ENCODE assay signal across 11 cellular contexts in the genomic region with DNA sequence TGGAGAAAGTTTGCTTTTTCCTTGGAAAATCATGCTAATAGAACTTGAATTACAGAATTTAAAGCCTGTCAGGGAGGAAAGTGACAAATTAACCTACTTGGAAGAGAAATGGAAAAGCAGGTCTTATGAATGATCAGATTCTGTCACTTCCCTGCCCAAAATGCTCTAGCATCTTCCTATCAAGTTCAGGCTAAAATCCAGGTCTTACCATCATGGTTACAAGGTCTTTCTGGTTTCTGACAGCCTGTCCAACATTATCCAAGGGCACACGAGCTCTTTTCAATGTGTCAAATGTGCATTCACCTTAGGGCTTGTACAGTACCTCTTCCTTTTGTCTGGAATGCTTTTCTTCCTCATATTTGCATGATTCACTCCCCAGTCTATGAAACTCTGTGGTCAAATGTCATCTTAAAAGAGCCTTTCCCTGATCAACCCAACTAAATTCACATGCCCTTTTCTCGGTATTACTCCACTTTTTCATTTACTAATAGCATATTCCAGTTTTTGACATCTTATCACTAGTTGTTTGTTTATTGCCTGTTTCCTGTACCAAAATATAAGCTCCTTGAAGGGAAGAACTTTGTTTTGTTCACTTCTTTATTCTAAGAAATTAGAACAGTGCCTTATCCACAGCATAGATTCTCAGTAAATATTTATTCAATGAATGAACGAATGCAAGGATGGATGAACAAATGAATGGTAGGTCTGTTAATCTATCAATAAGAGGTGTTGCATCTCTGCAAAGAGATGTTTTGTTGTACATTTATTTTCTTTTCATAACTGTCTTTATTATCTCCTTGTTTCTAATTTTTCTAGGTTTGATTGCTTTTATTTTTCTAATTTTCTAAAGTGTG.
DNase-seq lines count a peak whose midpoint lies in the region; ATAC-seq, FAIRE-seq and TF ChIP-seq lines count a peak whose summit lies in the region.
"Had no signal": no experiment of that assay in that cellular context is flagged by ENCODE, and none has a peak within 500 bp of the region (broad histone marks: within the 10 kb centered on the region; RNA-seq: fewer than 3 reads in every experiment).

No MANE protein-coding gene starts in this region.

- H2AFZ ChIP-seq in GM23248: peak overlapping the region; percentile 37
- no peak overlapping the region for H2AFZ ChIP-seq in keratinocyte (ENCODE audit: control insufficient read depth, low read length)

- peaks cover 10% of the 10 kb centered on the region for H3K27me3 Mint-ChIP-seq in CD4-positive, CD25-positive, alpha-beta regulatory T cell

- FAIRE-seq in keratinocyte (lab: Jason Lieb, UNC): peak; percentile 36

- no peaks in the 10 kb centered on the region for H3K36me3 Mint-ChIP-seq in CD4-positive, CD25-positive, alpha-beta regulatory T cell

- H3K27me3 ChIP-seq in CD4-positive, CD25-positive, alpha-beta regulatory T cell (ENCODE audit: control insufficient read depth, insufficient read depth, low read length): peaks cover 4% of the 10 kb centered on the region
- no peaks in the 10 kb centered on the region for H3K27me3 ChIP-seq in GM23248 (replicated peaks; ENCODE audit: insufficient read depth)
- H3K27me3 ChIP-seq in keratinocyte (ENCODE audit: control insufficient read depth, extremely low read depth, insufficient read depth, low read length): no peaks in the 10 kb centered on the region
- no peaks in the 10 kb centered on the region for H3K27me3 ChIP-seq in BE2C
- H3K27me3 ChIP-seq: brain microvascular endothelial cell had no signal

- H3K9ac ChIP-seq in GM23248 (no peak overlapping the region), keratinocyte (ENCODE audit: control insufficient read depth, extremely low read depth, insufficient read depth, low read length) (no peak overlapping the region)

- H3K9me3 Mint-ChIP-seq in CD4-positive, CD25-positive, alpha-beta regulatory T cell: peaks cover 0 to 2% (median 0%) of the 10 kb centered on the region in 7 donors

- H3K4me3 Mint-ChIP-seq in CD4-positive, CD25-positive, alpha-beta regulatory T cell: no peak overlapping the region

- no peak for DNase-seq in CD4-positive, CD25-positive, alpha-beta regulatory T cell
- DNase-seq in GM23248: peak; percentile 51
- peak; percentile 62 for DNase-seq in RPMI7951 (ENCODE audit: low read depth)
- no peak for DNase-seq in keratinocyte (ENCODE audit: low read depth, low spot score)
- DNase-seq in hypothalamus (lab: John Stamatoyannopoulos, UW): no peak
- DNase-seq in BE2C: no peak
- DNase-seq: brain microvascular endothelial cell, COR-L47, NCI-H1436 had no signal

- H3K9me3 ChIP-seq in CD4-positive, CD25-positive, alpha-beta regulatory T cell (ENCODE audit: control insufficient read depth in 2 of 2, low read length in 2 of 2): no peaks in the 10 kb centered on the region
- H3K9me3 ChIP-seq in GM23248 (ENCODE audit: low read depth) (no peaks in the 10 kb centered on the region), keratinocyte (ENCODE audit: control insufficient read depth, low read depth, low read length) (no peaks in the 10 kb centered on the region), BE2C (no peaks in the 10 kb centered on the region)

- no peaks in the 10 kb centered on the region for H3K36me3 ChIP-seq in CD4-positive, CD25-positive, alpha-beta regulatory T cell (ENCODE audit: control insufficient read depth, insufficient read depth, low read length)
- H3K36me3 ChIP-seq in GM23248 (ENCODE audit: low read depth) (no peaks in the 10 kb centered on the region), keratinocyte (ENCODE audit: control insufficient read depth in 2 of 2, extremely low read depth in 1 of 2, insufficient read depth in 2 of 2, low read length in 2 of 2) (no peaks in the 10 kb centered on the region), BE2C (no peaks in the 10 kb centered on the region; the same call in 1 of the 2 replicates)
- H3K36me3 ChIP-seq: brain microvascular endothelial cell had no signal

- peaks cover 22 to 57% (median 33%) of the 10 kb centered on the region in 4 donors for H3K4me1 Mint-ChIP-seq in CD4-positive, CD25-positive, alpha-beta regulatory T cell

- no peaks in the 10 kb centered on the region for H3K9me1 ChIP-seq in keratinocyte (ENCODE audit: control insufficient read depth, extremely low read depth, insufficient read depth, low read length)

- TF ChIP-seq CTCF in keratinocyte (optimal IDR thresholded peaks at IDR 0.05 in 1 of 3, IDR thresholded peaks at IDR 0.05 in 1 of 3, conservative IDR thresholded peaks at IDR 0.05 in 1 of 3; ENCODE audit: extremely low read depth in 1 of 3, insufficient read depth in 2 of 3, low read length in 3 of 3) (no peak), BE2C (IDR thresholded peaks at IDR 0.05; ENCODE audit: low read depth, low read length) (no peak)

- dilution Hi-C loops in keratinocyte (cut with MboI; ENCODE audit: extremely low pct_ligation_motif_present, low sequenced_read_pairs): no loop called here

- H3F3A ChIP-seq in GM23248 (ENCODE audit: insufficient read depth): peaks cover 41% of the 10 kb centered on the region

- in situ Hi-C loops in GM23248 (cut with MboI): no loop called here

- no peak overlapping the region for H3K4me3 ChIP-seq in CD4-positive, CD25-positive, alpha-beta regulatory T cell (ENCODE audit: low read depth, low read length)
- H3K4me3 ChIP-seq in GM23248: no peak overlapping the region
- H3K4me3 ChIP-seq in keratinocyte (ENCODE audit: control insufficient read depth in 2 of 3, extremely low read depth in 1 of 3, insufficient read depth in 2 of 3, low read depth in 1 of 3, low read length in 3 of 3): no peak overlapping the region
- H3K4me3 ChIP-seq in BE2C (ENCODE audit: low read depth, low read length): no peak overlapping the region

- H3K27ac Mint-ChIP-seq in CD4-positive, CD25-positive, alpha-beta regulatory T cell: peak overlapping the region in 2 of 3 donors; percentile 8 to 16

- H3K79me2 ChIP-seq in GM23248 (ENCODE audit: insufficient read depth) (no peaks in the 10 kb centered on the region), keratinocyte (ENCODE audit: control insufficient read depth, insufficient read depth, low read length) (no peaks in the 10 kb centered on the region)

- H3K4me2 ChIP-seq in GM23248 (ENCODE audit: unreplicated experiment) (no peak overlapping the region), keratinocyte (ENCODE audit: control insufficient read depth, extremely low read depth, insufficient read depth, low read depth, low read length) (peak overlapping the region; percentile 47)

- no peaks in the 10 kb centered on the region for H3K9me2 ChIP-seq in GM23248 (ENCODE audit: insufficient read depth)

- WGBS in GM23248 (ENCODE audit: low coverage in 1 of 2, low lambda C conversion rate in 2 of 2, missing lambda C conversion rate in 2 of 2), 2 experiments: 74 to 75% methylated on average over 3 of the region's 3 CpGs

- no peak overlapping the region for H3K27ac ChIP-seq in CD4-positive, CD25-positive, alpha-beta regulatory T cell (ENCODE audit: insufficient read depth, low read length, poor library complexity, severe bottlenecking)
- H3K27ac ChIP-seq in GM23248 (peak overlapping the region; percentile 16), keratinocyte (ENCODE audit: control insufficient read depth, insufficient read depth, low read length) (peak overlapping the region; percentile 45)
- H3K27ac ChIP-seq: brain microvascular endothelial cell had no signal

- H4K20me1 ChIP-seq in GM23248 (ENCODE audit: insufficient read depth) (no peaks in the 10 kb centered on the region), keratinocyte (ENCODE audit: control insufficient read depth, extremely low read depth, insufficient read depth, low read length) (no peaks in the 10 kb centered on the region)

- no peak for ATAC-seq in CD4-positive, CD25-positive, alpha-beta regulatory T cell (ENCODE audit: low read depth in 2 of 2)
- no peak for ATAC-seq in HG03095 (IDR thresholded peaks at IDR 0.05; ENCODE audit: unreplicated experiment)
- no peak for ATAC-seq in HG03442 (IDR thresholded peaks at IDR 0.05; ENCODE audit: unreplicated experiment)

- H3K4me1 ChIP-seq in CD4-positive, CD25-positive, alpha-beta regulatory T cell (ENCODE audit: control insufficient read depth, insufficient read depth, low read length, poor library complexity, severe bottlenecking): peaks cover 27% of the 10 kb centered on the region
- peaks cover 37% of the 10 kb centered on the region for H3K4me1 ChIP-seq in GM23248 (ENCODE audit: insufficient read depth)
- peaks cover 36% of the 10 kb centered on the region for H3K4me1 ChIP-seq in keratinocyte (ENCODE audit: control insufficient read depth, extremely low read depth, insufficient read depth, low read length)
- no peaks in the 10 kb centered on the region for H3K4me1 ChIP-seq in BE2C

Comparison
In these comparisons a context has a peak if more than half of its experiments do, and no peak if none do; other contexts are left out.
1. DNase-seq: peak in GM23248 (single experiment) and RPMI7951 (single experiment); none in CD4-positive, CD25-positive, alpha-beta regulatory T cell (0 of 3), keratinocyte (single experiment), hypothalamus (0 of 51) and BE2C (single experiment).